8 cellular contexts compared by ENCODE assay signal in genomic region chr18:23812566-23813440, GRCh38.
A peak's percentile ranks its signal among the peaks of the same experiment; 100 is the strongest.
DNase-seq lines count a peak whose midpoint lies in the region; ATAC-seq and TF ChIP-seq lines count a peak whose summit lies in the region.

No MANE protein-coding gene starts in this region.

- H3F3A ChIP-seq in Loucy (ENCODE audit: low read depth) (no peaks in the 10 kb centered on the region), SU-DHL-6 (ENCODE audit: insufficient read depth) (no peaks in the 10 kb centered on the region)

- no peak overlapping the region for H3K4me3 ChIP-seq in Loucy (ENCODE audit: low read length, poor library complexity, severe bottlenecking)
- H3K4me3 ChIP-seq in SU-DHL-6 (ENCODE audit: insufficient read depth, low read length, poor library complexity, severe bottlenecking): no peak overlapping the region
- H3K4me3 ChIP-seq in iPS-18a (ENCODE audit: low read length): peak overlapping the region; percentile 9
- H3K4me3 ChIP-seq in vagina: no peak overlapping the region

- no peak overlapping the region for H3K4me2 ChIP-seq in Loucy (ENCODE audit: low read depth, low read length, poor library complexity, severe bottlenecking)
- no peak overlapping the region for H3K4me2 ChIP-seq in SU-DHL-6 (ENCODE audit: low read depth, low read length, poor library complexity, severe bottlenecking)

- no peaks in the 10 kb centered on the region for H3K36me3 Mint-ChIP-seq in activated T-helper 2 cell treated with anti-CD3 and anti-CD28 coated beads, Interferon-gamma antibody, Interleukin-2, Interleukin-4, amounts not matched to agents 10 μg/mL and 5 μg/mL and 100 μg/mL, durations not matched to agents 14 hours and 24 hours and 36 hours (ENCODE audit: low read depth)
- H3K36me3 Mint-ChIP-seq in activated naive CD4-positive, alpha-beta T cell treated with anti-CD3 and anti-CD28 coated beads for 36 hours (ENCODE audit: low read depth): no peaks in the 10 kb centered on the region

- no peak overlapping the region for H2AFZ ChIP-seq in Loucy (ENCODE audit: low read length)
- H2AFZ ChIP-seq in SU-DHL-6 (ENCODE audit: low read depth, low read length, severe bottlenecking): no peak overlapping the region

- H3K9me2 ChIP-seq in Loucy (replicated peaks; ENCODE audit: low read depth, low read length) (no peaks in the 10 kb centered on the region), SU-DHL-6 (replicated peaks; ENCODE audit: insufficient read depth, low read length) (no peaks in the 10 kb centered on the region)

- ATAC-seq in GM18861 (IDR thresholded peaks at IDR 0.05; ENCODE audit: unreplicated experiment): no peak

- peaks cover 17% of the 10 kb centered on the region for H3K27me3 Mint-ChIP-seq in activated T-helper 2 cell treated with anti-CD3 and anti-CD28 coated beads, Interferon-gamma antibody, Interleukin-2, Interleukin-4, amounts not matched to agents 10 μg/mL and 5 μg/mL and 100 μg/mL, durations not matched to agents 14 hours and 24 hours and 36 hours (ENCODE audit: low read depth)
- no peaks in the 10 kb centered on the region for H3K27me3 Mint-ChIP-seq in activated naive CD4-positive, alpha-beta T cell treated with anti-CD3 and anti-CD28 coated beads for 36 hours (ENCODE audit: low read depth)

- H3K9me3 ChIP-seq in Loucy (ENCODE audit: insufficient read depth, low read depth, low read length): no peaks in the 10 kb centered on the region
- H3K9me3 ChIP-seq in SU-DHL-6 (ENCODE audit: insufficient read depth, low read length): no peaks in the 10 kb centered on the region
- no peaks in the 10 kb centered on the region for H3K9me3 ChIP-seq in iPS-18a (ENCODE audit: control insufficient read depth, low read depth, low read length)
- no peaks in the 10 kb centered on the region for H3K9me3 ChIP-seq in vagina

- H3K79me2 ChIP-seq in Loucy (ENCODE audit: insufficient read depth, low read length) (no peaks in the 10 kb centered on the region), SU-DHL-6 (ENCODE audit: insufficient read depth, low read length) (no peaks in the 10 kb centered on the region)

- no peak for TF ChIP-seq POLR2A in vagina (IDR thresholded peaks at IDR 0.05)

- no peaks in the 10 kb centered on the region for H3K27me3 ChIP-seq in Loucy (ENCODE audit: insufficient read depth, low read length, poor library complexity, severe bottlenecking)
- H3K27me3 ChIP-seq in SU-DHL-6 (ENCODE audit: low read length): no peaks in the 10 kb centered on the region
- no peaks in the 10 kb centered on the region for H3K27me3 ChIP-seq in iPS-18a (ENCODE audit: control insufficient read depth, insufficient read depth, low read length)
- H3K27me3 ChIP-seq in vagina: no peaks in the 10 kb centered on the region

- H4K20me1 ChIP-seq in Loucy (ENCODE audit: insufficient read depth, low read length, poor library complexity, severe bottlenecking) (no peaks in the 10 kb centered on the region), SU-DHL-6 (ENCODE audit: low read depth, low read length) (no peaks in the 10 kb centered on the region)

- no peak overlapping the region for H3K27ac Mint-ChIP-seq in activated T-helper 2 cell treated with anti-CD3 and anti-CD28 coated beads, Interferon-gamma antibody, Interleukin-2, Interleukin-4, amounts not matched to agents 10 μg/mL and 5 μg/mL and 100 μg/mL, durations not matched to agents 14 hours and 24 hours and 36 hours
- H3K27ac Mint-ChIP-seq in activated naive CD4-positive, alpha-beta T cell treated with anti-CD3 and anti-CD28 coated beads for 36 hours: no peak overlapping the region

- H3K4me3 Mint-ChIP-seq in activated T-helper 2 cell treated with anti-CD3 and anti-CD28 coated beads, Interferon-gamma antibody, Interleukin-2, Interleukin-4, amounts not matched to agents 10 μg/mL and 5 μg/mL and 100 μg/mL, durations not matched to agents 14 hours and 24 hours and 36 hours (ENCODE audit: low read depth): no peak overlapping the region
- no peak overlapping the region for H3K4me3 Mint-ChIP-seq in activated naive CD4-positive, alpha-beta T cell treated with anti-CD3 and anti-CD28 coated beads for 36 hours

- H3K36me3 ChIP-seq in Loucy (ENCODE audit: insufficient read depth, low read length): no peaks in the 10 kb centered on the region
- no peaks in the 10 kb centered on the region for H3K36me3 ChIP-seq in SU-DHL-6 (ENCODE audit: low read length)
- H3K36me3 ChIP-seq in iPS-18a (ENCODE audit: control insufficient read depth, low read depth, low read length): no peaks in the 10 kb centered on the region
- H3K36me3 ChIP-seq in vagina: peaks cover 0 to 10% of the 10 kb centered on the region in 2 donors

- CTCF ChIA-PET in activated naive CD4-positive, alpha-beta T cell treated with anti-CD3 and anti-CD28 coated beads for 36 hours (lab: Charles Lee): interaction anchor here (0.7 to 1.9 kb wide), 8 partner anchors 13 to 487 kb away, joined by 3 to 7 read pairs (median 4); no protein-coding TSS in a partner anchor

- intact Hi-C loops in vagina (cut with DNase I): loop anchor here (10.0 kb wide), 1 partner anchor 188 kb away; no protein-coding TSS in a partner anchor
- intact Hi-C loops in activated T-helper 2 cell treated with anti-CD3 and anti-CD28 coated beads, Interferon-gamma antibody, Interleukin-2, Interleukin-4, amounts not matched to agents 10 μg/mL and 5 μg/mL and 100 μg/mL, durations not matched to agents 14 hours and 24 hours and 36 hours (cut with micrococcal nuclease): loop anchor here (1.0 to 5.0 kb wide), 3 partner anchors 190 to 314 kb away; no protein-coding TSS in a partner anchor
- intact Hi-C loops in activated naive CD4-positive, alpha-beta T cell treated with anti-CD3 and anti-CD28 coated beads for 36 hours (cut with micrococcal nuclease): loop anchor here (1.0 to 2.0 kb wide), 6 partner anchors 105 to 314 kb away; no protein-coding TSS in a partner anchor

- peaks cover 13% of the 10 kb centered on the region for H3K4me1 ChIP-seq in Loucy (ENCODE audit: insufficient read depth, low read length, poor library complexity, severe bottlenecking)
- peaks cover 7% of the 10 kb centered on the region for H3K4me1 ChIP-seq in iPS-18a (ENCODE audit: control insufficient read depth, low read depth, low read length)
- no peaks in the 10 kb centered on the region for H3K4me1 ChIP-seq in vagina

- no peak overlapping the region for H3K9ac ChIP-seq in Loucy (ENCODE audit: low read depth, low read length, poor library complexity, severe bottlenecking)
- no peak overlapping the region for H3K9ac ChIP-seq in SU-DHL-6 (ENCODE audit: low read length)
- no peak overlapping the region for H3K9ac ChIP-seq in iPS-18a (ENCODE audit: low read length)

- peak; percentile 42 for DNase-seq in DMS53 (lab: John Stamatoyannopoulos, UW)
- DNase-seq in vagina (ENCODE audit: extremely low spot score in 2 of 2): no peak
- no peak for DNase-seq in activated T-helper 2 cell treated with anti-CD3 and anti-CD28 coated beads, Interferon-gamma antibody, Interleukin-2, Interleukin-4, amounts not matched to agents 10 μg/mL and 5 μg/mL and 100 μg/mL, durations not matched to agents 14 hours and 24 hours and 36 hours (ENCODE audit: low spot score)
- no peak for DNase-seq in activated naive CD4-positive, alpha-beta T cell treated with anti-CD3 and anti-CD28 coated beads for 36 hours

- H3K4me1 Mint-ChIP-seq in activated T-helper 2 cell treated with anti-CD3 and anti-CD28 coated beads, Interferon-gamma antibody, Interleukin-2, Interleukin-4, amounts not matched to agents 10 μg/mL and 5 μg/mL and 100 μg/mL, durations not matched to agents 14 hours and 24 hours and 36 hours (ENCODE audit: low read depth): peaks cover 12% of the 10 kb centered on the region
- H3K4me1 Mint-ChIP-seq in activated naive CD4-positive, alpha-beta T cell treated with anti-CD3 and anti-CD28 coated beads for 36 hours (ENCODE audit: low read depth): peaks cover 21% of the 10 kb centered on the region

- TF ChIP-seq CTCF in Loucy (conservative IDR thresholded peaks at IDR 0.05; ENCODE audit: low read length): peak; percentile 69
- peak; percentile 65 for TF ChIP-seq CTCF in SU-DHL-6 (IDR thresholded peaks at IDR 0.05; ENCODE audit: insufficient read depth, low read length, poor library complexity, severe bottlenecking)
- peak; percentile 24 to 51 (median 33) for TF ChIP-seq CTCF in vagina (IDR thresholded peaks at IDR 0.05)

- H3K27ac ChIP-seq in SU-DHL-6 (ENCODE audit: low read depth, low read length): no peak overlapping the region
- peak overlapping the region; percentile 22 for H3K27ac ChIP-seq in iPS-18a (ENCODE audit: low read length)
- H3K27ac ChIP-seq in vagina: no peak overlapping the region

- no peaks in the 10 kb centered on the region for H3K9me3 Mint-ChIP-seq in activated T-helper 2 cell treated with anti-CD3 and anti-CD28 coated beads, Interferon-gamma antibody, Interleukin-2, Interleukin-4, amounts not matched to agents 10 μg/mL and 5 μg/mL and 100 μg/mL, durations not matched to agents 14 hours and 24 hours and 36 hours
- no peaks in the 10 kb centered on the region for H3K9me3 Mint-ChIP-seq in activated naive CD4-positive, alpha-beta T cell treated with anti-CD3 and anti-CD28 coated beads for 36 hours
